19 cellular contexts compared by ENCODE assay signal in genomic region chr17:81581758-81582157, GRCh38. TPM values are rescaled to one million over a fixed set of nuclear protein-coding genes. Genes with fewer than 3 reads are reported as not detected.
DNase-seq lines count a peak whose midpoint lies in the region; ATAC-seq and TF ChIP-seq lines count a peak whose summit lies in the region.
"Had no signal": no experiment of that assay in that cellular context is flagged by ENCODE, and none has a peak within 500 bp of the region (broad histone marks: within the 10 kb centered on the region; RNA-seq: fewer than 3 reads in every experiment).

No MANE protein-coding gene starts in this region.

- H4K20me1 ChIP-seq in IMR-90 (ENCODE audit: insufficient read depth, low read length) = peaks cover 78% of the 10 kb centered on the region

- intact Hi-C loops in heart left ventricle (cut with DNase I) (no loop called here), left ventricle myocardium inferior (cut with micrococcal nuclease) (no loop called here), IMR-90 (cut with micrococcal nuclease) (no loop called here)

- H3K4me1 ChIP-seq in heart left ventricle (peaks cover 0 to 33% (median 12%) of the 10 kb centered on the region in 12 donors), left ventricle myocardium inferior (peaks cover 40% of the 10 kb centered on the region), IMR-90 (ENCODE audit: control insufficient read depth, insufficient read depth, low read length) (peaks cover 32% of the 10 kb centered on the region)

- peaks cover 80% of the 10 kb centered on the region for H3K4me1 Mint-ChIP-seq in chondrocyte (ENCODE audit: low read depth)
- H3K4me1 Mint-ChIP-seq in osteocyte (ENCODE audit: unreplicated experiment) = peaks cover 85% of the 10 kb centered on the region

- peak overlapping the region; percentile 76; the same call in 1 of the 2 replicates for H2AK5ac ChIP-seq in IMR-90 (ENCODE audit: low read depth, low read length)

- H2BK120ac ChIP-seq in IMR-90 (ENCODE audit: low read depth, low read length) = no peak overlapping the region

- H3K36me3 ChIP-seq in heart left ventricle = peaks cover 0 to 84% (median 72%) of the 10 kb centered on the region in 9 donors
- peaks cover 78% of the 10 kb centered on the region for H3K36me3 ChIP-seq in left ventricle myocardium inferior
- peaks cover 37% of the 10 kb centered on the region for H3K36me3 ChIP-seq in IMR-90 (ENCODE audit: control insufficient read depth, insufficient read depth, low read length)

- H3K4me3 ChIP-seq in heart left ventricle (no peak overlapping the region), left ventricle myocardium inferior (no peak overlapping the region), IMR-90 (ENCODE audit: insufficient read depth, low read depth, low read length) (no peak overlapping the region)
- H3K4me3 ChIP-seq: SJCRH30 had no signal

- dilution Hi-C loops in IMR-90 (cut with HindIII; ENCODE audit: low sequenced_read_pairs, unreplicated experiment) = no loop called here

- WGBS in heart left ventricle, 4 donors = 57 to 68% (median 66%) methylated on average over 8 of the region's 8 CpGs
- WGBS in IMR-90 (ENCODE audit: extremely low coverage in 2 of 2, insufficient read length in 1 of 2), 2 experiments = 96% methylated on average over 4 of the region's 8 CpGs; no CpG with 5 or more reads in 1 of the 2 experiments

- TF ChIP-seq CTCF in heart left ventricle (IDR thresholded peaks at IDR 0.05) (no peak), left ventricle myocardium inferior (IDR thresholded peaks at IDR 0.05; ENCODE audit: borderline replicate concordance) (no peak), IMR-90 (conservative IDR thresholded peaks at IDR 0.05; ENCODE audit: low read depth, low read length) (no peak), chondrocyte (IDR thresholded peaks at IDR 0.05) (no peak), osteocyte (IDR thresholded peaks at IDR 0.05) (no peak)

- H3K9me3 ChIP-seq in heart left ventricle (no peaks in the 10 kb centered on the region), left ventricle myocardium inferior (replicated peaks) (no peaks in the 10 kb centered on the region), IMR-90 (ENCODE audit: control insufficient read depth, insufficient read depth, low read length) (no peaks in the 10 kb centered on the region)
- H3K9me3 ChIP-seq: SJCRH30 had no signal

- H3K9me3 Mint-ChIP-seq in chondrocyte (ENCODE audit: low read depth) (no peaks in the 10 kb centered on the region), osteocyte (ENCODE audit: unreplicated experiment) (no peaks in the 10 kb centered on the region)

- peak overlapping the region in 1 of 12 donors; percentile 25 for H3K27ac ChIP-seq in heart left ventricle
- H3K27ac ChIP-seq in left ventricle myocardium inferior (replicated peaks) = no peak overlapping the region
- H3K27ac ChIP-seq in IMR-90 (ENCODE audit: insufficient read depth, low read length) = no peak overlapping the region
- H3K27ac ChIP-seq: SJCRH30 had no signal

- H3K27me3 Mint-ChIP-seq in chondrocyte (ENCODE audit: low read depth) (no peaks in the 10 kb centered on the region), osteocyte (ENCODE audit: unreplicated experiment) (no peaks in the 10 kb centered on the region)
- H3K27me3 Mint-ChIP-seq: B cell had no signal

- H3K4me2 ChIP-seq in IMR-90 (ENCODE audit: low read depth, low read length) = no peak overlapping the region

- peak overlapping the region; percentile 32; the same call in 1 of the 2 replicates for H3K4ac ChIP-seq in IMR-90 (ENCODE audit: low read depth, low read length)

- H2AFZ ChIP-seq in IMR-90 (replicated peaks; ENCODE audit: low read length, poor library complexity) = no peak overlapping the region

- ATAC-seq in heart left ventricle = peak in 3 of 4 donors; percentile 37 to 62 (median 40)
- ATAC-seq in IMR-90 (ENCODE audit: low read depth) = no peak
- no peak for ATAC-seq in HG03175 (IDR thresholded peaks at IDR 0.05; ENCODE audit: unreplicated experiment)

- no peak overlapping the region for H3K56ac ChIP-seq in IMR-90 (ENCODE audit: extremely low read depth, insufficient read depth, low read length)

- H3K27me3 ChIP-seq in heart left ventricle (no peaks in the 10 kb centered on the region), left ventricle myocardium inferior (ENCODE audit: low read depth) (no peaks in the 10 kb centered on the region), IMR-90 (ENCODE audit: control insufficient read depth, insufficient read depth, low read length) (no peaks in the 10 kb centered on the region)
- H3K27me3 ChIP-seq: SJCRH30 had no signal

- H4K8ac ChIP-seq in IMR-90 (ENCODE audit: low read depth in 2 of 2, low read length in 2 of 2) = no peak overlapping the region

- peaks cover 55% of the 10 kb centered on the region for H3K9me1 ChIP-seq in IMR-90 (ENCODE audit: insufficient read depth, low read length)

- no peak overlapping the region for H3K23ac ChIP-seq in IMR-90 (ENCODE audit: low read depth, low read length)

- POLR2A ChIA-PET in IMR-90 (lab: Charles Lee; ENCODE audit: unreplicated experiment) = no interaction called here

- in situ Hi-C loops in IMR-90 (cut with MboI; ENCODE audit: low sequenced_read_pairs) = no loop called here

- H3K18ac ChIP-seq in IMR-90 (ENCODE audit: low read depth, low read length) = no peak overlapping the region

- DNase-seq in heart left ventricle (no peak), left ventricle myocardium inferior (no peak), IMR-90 (no peak), chondrocyte (ENCODE audit: low spot score) (no peak), osteocyte (ENCODE audit: extremely low spot score, unreplicated experiment) (no peak), NCI-H2171 treated with DMSO at 0.1 percent for 48 hours (lab: John Stamatoyannopoulos, UW) (no peak), NOMO-1 treated with dmso at 0.1 percent for 144 hours (lab: John Stamatoyannopoulos, UW; ENCODE audit: unreplicated experiment) (no peak)
- DNase-seq: DMS53, GDM1, Kasumi-1, NCI-H1694, NCI-H2081, NCI-H446 treated with DMSO at 0.1 percent for 48 hours, NCI-H526 treated with DMSO at 0.1 percent for 48 hours, RPMI8226, SJCRH30 had no signal

- H3K14ac ChIP-seq in IMR-90 (replicated peaks; ENCODE audit: low read depth, low read length) = no peak overlapping the region

- TF ChIP-seq POLR2A in heart left ventricle (IDR thresholded peaks at IDR 0.05) = no peak
- TF ChIP-seq POLR2A in IMR-90 (IDR thresholded peaks at IDR 0.05; ENCODE audit: low read depth, low read length) = no peak

- H2AK9ac ChIP-seq in IMR-90 (replicated peaks; ENCODE audit: low read depth, low read length, poor library complexity) = no peak overlapping the region

- H3K4me3 Mint-ChIP-seq in chondrocyte (ENCODE audit: unreplicated experiment) = no peak overlapping the region
- H3K4me3 Mint-ChIP-seq in osteocyte (ENCODE audit: unreplicated experiment) = no peak overlapping the region
- H3K4me3 Mint-ChIP-seq: B cell had no signal

- peaks cover 20 to 83% of the 10 kb centered on the region in 2 experiments for H3K79me1 ChIP-seq in IMR-90 (ENCODE audit: low read depth in 1 of 2, low read length in 2 of 2)

- no peak overlapping the region for H4K91ac ChIP-seq in IMR-90 (ENCODE audit: insufficient read depth, low read depth, low read length)

- no peak overlapping the region for H2BK5ac ChIP-seq in IMR-90 (ENCODE audit: low read depth, low read length, poor library complexity, severe bottlenecking)

- H3K36me3 Mint-ChIP-seq in chondrocyte (ENCODE audit: low read depth) = peaks cover 33% of the 10 kb centered on the region
- peaks cover 41% of the 10 kb centered on the region for H3K36me3 Mint-ChIP-seq in osteocyte (ENCODE audit: unreplicated experiment)

- H2BK15ac ChIP-seq in IMR-90 (ENCODE audit: low read depth, low read length) = no peak overlapping the region

- H4K5ac ChIP-seq in IMR-90 (ENCODE audit: low read depth, low read length) = no peak overlapping the region

- no TSS peak for BruUV-seq in IMR-90 (replicated peaks; lab: Mats Ljungman, UMichigan)

- H3K27ac Mint-ChIP-seq in chondrocyte (ENCODE audit: unreplicated experiment) = peak overlapping the region; percentile 95
- H3K27ac Mint-ChIP-seq in osteocyte (ENCODE audit: unreplicated experiment) = peak overlapping the region; percentile 38
- H3K27ac Mint-ChIP-seq: B cell had no signal

- no peak overlapping the region for H3K9ac ChIP-seq in IMR-90 (ENCODE audit: low read depth, low read length)

- CTCF ChIA-PET in IMR-90 (lab: Yijun Ruan, JAX) = interaction anchor here (0.5 kb wide), 1 partner anchor 189 kb away, joined by 3 read pairs; no protein-coding TSS in a partner anchor

- TF ChIP-seq RAD21 in IMR-90 (IDR thresholded peaks at IDR 0.05; ENCODE audit: low read length) = no peak

- H2BK20ac ChIP-seq in IMR-90 (ENCODE audit: low read depth, low read length) = no peak overlapping the region

RNA-seq across cellular contexts. Expression of gene FAAP100, which starts 29.6 kb away (rescaled TPM):
- total RNA-seq in heart left ventricle (10 to 100 TPM; 10.1 to 21.6 (median 13.5) TPM), left ventricle myocardium inferior (15.9 TPM), IMR-90 (2012; rRNA removed) (7.5 and 7.9 TPM in 2 replicates), chondrocyte (39.8 to 62.7 TPM (median 43.1 TPM) in 3 replicates), osteocyte (63.0 and 64.6 TPM in 2 replicates)
- polyA plus RNA-seq in heart left ventricle (10 to 100 TPM; 17.0 to 18.7 TPM), IMR-90 (2012; rRNA removed) (24.8 and 27.5 TPM in 2 replicates)
- polyA plus RNA-seq in IMR-90 (2012; cell fraction: cytosol; rRNA removed) = 14.4 and 23.9 TPM in 2 replicates
- polyA plus RNA-seq in IMR-90 (2012; cell fraction: nucleus; rRNA removed; ENCODE audit: low replicate concordance) = 48.3 and 135 TPM in 2 replicates

RNA-seq across cellular contexts. Expression of gene FSCN2, which starts 53.6 kb away (rescaled TPM):
- total RNA-seq in heart left ventricle (under 1 TPM in 6 of 9 donors, not detected in 3; 0.22 to 0.72 (median 0.45) TPM), left ventricle myocardium inferior (0.38 TPM), IMR-90 (2012; rRNA removed) (0.18 and 0.28 TPM in 2 replicates), chondrocyte (4.1 to 6.1 TPM (median 5.3 TPM) in 3 replicates), osteocyte (3.0 and 3.7 TPM in 2 replicates)
- polyA plus RNA-seq in heart left ventricle (under 1 TPM; 0.28 to 0.42 TPM), IMR-90 (2012; rRNA removed) (0.84 and 1.1 TPM in 2 replicates)
- 0.22 and 0.96 TPM in 2 replicates for polyA plus RNA-seq in IMR-90 (2012; cell fraction: cytosol; rRNA removed)
- 2.6 and 6.7 TPM in 2 replicates for polyA plus RNA-seq in IMR-90 (2012; cell fraction: nucleus; rRNA removed; ENCODE audit: low replicate concordance)
- total RNA-seq: MCF 10A had no signal

RNA-seq across cellular contexts. Expression of gene NPLOC4, which starts 55.2 kb away (rescaled TPM):
- total RNA-seq in heart left ventricle (100 to 1,000 TPM in 3 of 9 donors, 10 to 100 TPM in 6; 92.1 to 133 (median 99.3) TPM), left ventricle myocardium inferior (87.5 TPM), IMR-90 (2012; rRNA removed) (66.1 and 70.4 TPM in 2 replicates), chondrocyte (104 to 118 TPM (median 110 TPM) in 3 replicates), osteocyte (99.7 and 112 TPM in 2 replicates)
- polyA plus RNA-seq in heart left ventricle (10 to 100 TPM; 28.2 to 84.3 TPM), IMR-90 (2012; rRNA removed) (74.9 and 78.3 TPM in 2 replicates)
- 62.7 and 65.1 TPM in 2 replicates for polyA plus RNA-seq in IMR-90 (2012; cell fraction: cytosol; rRNA removed)
- polyA plus RNA-seq in IMR-90 (2012; cell fraction: nucleus; rRNA removed; ENCODE audit: low replicate concordance) = 101 and 121 TPM in 2 replicates

RNA-seq across cellular contexts. Expression of gene TSPAN10, which starts 55.2 kb away (rescaled TPM):
- under 1 TPM in 4 of 9 donors, not detected in 5; 0.21 to 0.41 (median 0.38) TPM for total RNA-seq in heart left ventricle
- polyA plus RNA-seq in heart left ventricle = under 1 TPM; 0.07 to 0.46 TPM
- total RNA-seq in left ventricle myocardium inferior = 0.30 TPM
- 1.1 and 1.4 TPM in 2 replicates for total RNA-seq in IMR-90 (2012; rRNA removed)
- 4.5 and 5.3 TPM in 2 replicates for polyA plus RNA-seq in IMR-90 (2012; rRNA removed)
- polyA plus RNA-seq in IMR-90 (2012; cell fraction: cytosol; rRNA removed) = 4.5 and 6.5 TPM in 2 replicates
- polyA plus RNA-seq in IMR-90 (2012; cell fraction: nucleus; rRNA removed; ENCODE audit: low replicate concordance) = 4.2 and 13.3 TPM in 2 replicates
- 1.7 to 2.2 TPM (median 1.8 TPM) in 3 replicates for total RNA-seq in chondrocyte
- total RNA-seq in osteocyte = 1.1 and 1.6 TPM in 2 replicates

Comparison
In these comparisons a context has a peak if more than half of its experiments do, and no peak if none do; other contexts are left out.
1. ATAC-seq: peak in heart left ventricle (3 of 4); none in IMR-90 (single experiment) and HG03175 (single experiment).